Comparison of ENCODE assay signal across 9 cellular contexts in genomic region chr3:4584537-4585249, GRCh38.
DNase-seq lines count a peak whose midpoint lies in the region; ATAC-seq and TF ChIP-seq lines count a peak whose summit lies in the region.
"Had no signal": no experiment of that assay in that cellular context is flagged by ENCODE, and none has a peak within 500 bp of the region (broad histone marks: within the 10 kb centered on the region; RNA-seq: fewer than 3 reads in every experiment).

No MANE protein-coding gene starts in this region.

- DNase-seq in GM06990 (ENCODE audit: extremely low read depth, insufficient read length): peak; percentile 7
- DNase-seq in UCSD-AML1 (lab: John Stamatoyannopoulos, UW; ENCODE audit: unreplicated experiment): peak; percentile 49
- peak; percentile 45 for DNase-seq in fibroblast of the aortic adventitia (ENCODE audit: low read depth)
- DNase-seq in DMS79 (lab: John Stamatoyannopoulos, UW): no peak
- DNase-seq in NCI-H146 (lab: John Stamatoyannopoulos, UW): no peak

- no peaks in the 10 kb centered on the region for H3K36me3 ChIP-seq in GM06990 (ENCODE audit: control insufficient read depth, insufficient read depth, low read length)
- H3K36me3 ChIP-seq in HEK293 (ENCODE audit: control insufficient read depth in 2 of 2, insufficient read depth in 1 of 2, low read length in 2 of 2): no peaks in the 10 kb centered on the region
- H3K36me3 ChIP-seq in skeletal muscle satellite cell (ENCODE audit: insufficient read depth, low read length): no peaks in the 10 kb centered on the region

- no peak for TF ChIP-seq CTCF in GM06990 (IDR thresholded peaks at IDR 0.05; ENCODE audit: insufficient read depth, low read length, poor library complexity, severe bottlenecking)
- TF ChIP-seq CTCF in HEK293 (tag by site-specific recombination; IDR thresholded peaks at IDR 0.05): no peak
- no peak for TF ChIP-seq CTCF in fibroblast of the aortic adventitia (IDR thresholded peaks at IDR 0.05; ENCODE audit: insufficient read depth, low read length)

- CTCF ChIA-PET in HEK293 (lab: Yijun Ruan, JAX): interaction anchor here (0.6 kb wide), 1 partner anchor 27 kb away, joined by 3 read pairs; no protein-coding TSS in a partner anchor

- POLR2A ChIA-PET in HEK293 (lab: Yijun Ruan, JAX): no interaction called here

- peak overlapping the region; percentile 36 for H3K9ac ChIP-seq in skeletal muscle satellite cell (ENCODE audit: low read depth, low read length)

- H3K4me1 ChIP-seq in HEK293 (ENCODE audit: control insufficient read depth, insufficient read depth, low read length): no peaks in the 10 kb centered on the region
- H3K4me1 ChIP-seq in skeletal muscle satellite cell (ENCODE audit: control insufficient read depth, insufficient read depth, low read length): peaks cover 8% of the 10 kb centered on the region

- H3K4me2 ChIP-seq in skeletal muscle satellite cell (ENCODE audit: low read length): peak overlapping the region; percentile 76

- peak overlapping the region; percentile 16 for H3K4me3 ChIP-seq in GM06990 (replicated peaks; ENCODE audit: low read depth, low read length)
- no peak overlapping the region for H3K4me3 ChIP-seq in HEK293 (ENCODE audit: low read depth, low read length)
- H3K4me3 ChIP-seq in fibroblast of the aortic adventitia (ENCODE audit: low read depth, low read length): peak overlapping the region; percentile 7
- peak overlapping the region; percentile 61 for H3K4me3 ChIP-seq in skeletal muscle satellite cell (ENCODE audit: low read length)
- H3K4me3 ChIP-seq: mucosa of descending colon had no signal

- H3K9me3 ChIP-seq in HEK293 (ENCODE audit: control insufficient read depth, insufficient read depth, low read depth, low read length) (no peaks in the 10 kb centered on the region), skeletal muscle satellite cell (replicated peaks; ENCODE audit: low read length) (no peaks in the 10 kb centered on the region)
- H3K9me3 ChIP-seq: mucosa of descending colon had no signal

- ATAC-seq in HG02870 (IDR thresholded peaks at IDR 0.05; ENCODE audit: unreplicated experiment): no peak
- ATAC-seq: mucosa of descending colon had no signal

- H3K27me3 ChIP-seq in GM06990 (replicated peaks; ENCODE audit: control insufficient read depth, insufficient read depth, low read length) (no peaks in the 10 kb centered on the region), skeletal muscle satellite cell (ENCODE audit: control insufficient read depth, insufficient read depth, low read length) (no peaks in the 10 kb centered on the region)

- H3K27ac ChIP-seq in HEK293 (ENCODE audit: extremely low read depth, low read depth, low read length): no peak overlapping the region

TF ChIP-seq in HEK293, 187 proteins besides CTCF, POLR2A, EP300 and RAD21:
- TF ChIP-seq ZBTB10 (tag by site-specific recombination; IDR thresholded peaks at IDR 0.05) (no peak), SCRT2 (tag by site-specific recombination; IDR thresholded peaks at IDR 0.05) (0 out of 2 replicates have a peak, but pooled peaks have one; percentile 29)

Comparison
In these comparisons a context has a peak if more than half of its experiments do, and no peak if none do; other contexts are left out.
1. DNase-seq: peak in GM06990 (single experiment), UCSD-AML1 (single experiment) and fibroblast of the aortic adventitia (single experiment); none in DMS79 (single experiment) and NCI-H146 (single experiment).